Comparison of ENCODE assay signal across 10 cellular contexts in genomic region chr14:44657688-44658388, GRCh38.
DNase-seq lines count a peak whose midpoint lies in the region; ATAC-seq and TF ChIP-seq lines count a peak whose summit lies in the region.
"Had no signal": no experiment of that assay in that cellular context is flagged by ENCODE, and none has a peak within 500 bp of the region (broad histone marks: within the 10 kb centered on the region; RNA-seq: fewer than 3 reads in every experiment).

No MANE protein-coding gene starts in this region.

- 36% methylated on average over 3 of the region's 3 CpGs for WGBS in smooth muscle cell (ENCODE audit: low lambda C conversion rate)
- WGBS in stomach, 5 donors = 22 to 33% (median 29%) methylated on average over 3 of the region's 3 CpGs

- no peak overlapping the region for H3K9ac ChIP-seq in smooth muscle cell (ENCODE audit: low read depth)

- no peak overlapping the region for H2AFZ ChIP-seq in smooth muscle cell (ENCODE audit: low read depth)

- TF ChIP-seq CTCF in endothelial cell (IDR thresholded peaks at IDR 0.05; ENCODE audit: unreplicated experiment) = no peak
- TF ChIP-seq CTCF in smooth muscle cell (IDR thresholded peaks at IDR 0.05; ENCODE audit: borderline replicate concordance, insufficient read depth, poor library complexity, severe bottlenecking) = peak; percentile 57
- TF ChIP-seq CTCF in stomach (IDR thresholded peaks at IDR 0.05) = no peak

- intact Hi-C loops in stomach (cut with DNase I; ENCODE audit: low total_unique reads) = no loop called here

- no peaks in the 10 kb centered on the region for H3K9me3 ChIP-seq in smooth muscle cell (replicated peaks; ENCODE audit: low read depth)
- H3K9me3 ChIP-seq in stomach = no peaks in the 10 kb centered on the region
- H3K9me3 ChIP-seq: neutrophil had no signal

- H3K27ac Mint-ChIP-seq in endothelial cell (ENCODE audit: unreplicated experiment) = no peak overlapping the region
- H3K27ac Mint-ChIP-seq: B cell had no signal

- H3K4me3 ChIP-seq in smooth muscle cell (no peak overlapping the region), stomach (no peak overlapping the region)

- TF ChIP-seq POLR2A in stomach (IDR thresholded peaks at IDR 0.05) = no peak

- no peaks in the 10 kb centered on the region for H3K79me2 ChIP-seq in smooth muscle cell (ENCODE audit: low read depth)

- DNase-seq in NCI-H526 (lab: John Stamatoyannopoulos, UW) (peak; percentile 5 to 7), NCI-H526 treated with DMSO at 0.1 percent for 48 hours (lab: John Stamatoyannopoulos, UW) (no peak), NCI-H69 (lab: John Stamatoyannopoulos, UW) (peak; percentile 85), endothelial cell (ENCODE audit: low spot score) (peak; percentile 12), smooth muscle cell (lab: John Stamatoyannopoulos, UW; ENCODE audit: unreplicated experiment) (no peak), stomach (no peak)
- no peak for DNase-seq in stimulated activated CD4-positive, alpha-beta T cell treated with anti-CD3 and anti-CD28 coated beads, Interleukin-2, amount 100 ng/mL, for 48 hours

- H3K27ac ChIP-seq in smooth muscle cell (ENCODE audit: low read depth) (no peak overlapping the region), stomach (no peak overlapping the region)
- H3K27ac ChIP-seq: neutrophil had no signal

- H3K27me3 ChIP-seq in smooth muscle cell (ENCODE audit: low read depth) = no peaks in the 10 kb centered on the region
- H3K27me3 ChIP-seq in stomach = no peaks in the 10 kb centered on the region
- H3K27me3 ChIP-seq: neutrophil had no signal

- H3K4me1 ChIP-seq in smooth muscle cell (ENCODE audit: low read depth) (no peaks in the 10 kb centered on the region), stomach (no peaks in the 10 kb centered on the region)

- no peaks in the 10 kb centered on the region for H3K36me3 ChIP-seq in smooth muscle cell (ENCODE audit: low read depth)
- H3K36me3 ChIP-seq in stomach = no peaks in the 10 kb centered on the region
- H3K36me3 ChIP-seq: neutrophil had no signal

- H3F3A ChIP-seq in smooth muscle cell (ENCODE audit: low read depth) = peaks cover 5% of the 10 kb centered on the region

- no peaks in the 10 kb centered on the region for H4K20me1 ChIP-seq in smooth muscle cell (ENCODE audit: low read depth)

- H3K36me3 Mint-ChIP-seq in endothelial cell (ENCODE audit: low read depth, unreplicated experiment) = no peaks in the 10 kb centered on the region

- peak overlapping the region; percentile 10 for H3K4me2 ChIP-seq in smooth muscle cell

- no peaks in the 10 kb centered on the region for H3K4me1 Mint-ChIP-seq in endothelial cell (ENCODE audit: unreplicated experiment)

- ATAC-seq in HG03342 (IDR thresholded peaks at IDR 0.05; ENCODE audit: unreplicated experiment) = no peak

- H3K4me3 Mint-ChIP-seq in endothelial cell (ENCODE audit: unreplicated experiment) = no peak overlapping the region
- H3K4me3 Mint-ChIP-seq: B cell had no signal

- no peak for TF ChIP-seq EP300 in stomach (IDR thresholded peaks at IDR 0.05)

- no peaks in the 10 kb centered on the region for H3K9me3 Mint-ChIP-seq in endothelial cell (ENCODE audit: unreplicated experiment)

- no peaks in the 10 kb centered on the region for H3K27me3 Mint-ChIP-seq in endothelial cell (ENCODE audit: unreplicated experiment)
- H3K27me3 Mint-ChIP-seq: B cell had no signal

Comparison
In these comparisons a context has a peak if more than half of its experiments do, and no peak if none do; other contexts are left out.
1. DNase-seq: peak in NCI-H526 (2 of 2), NCI-H69 (single experiment) and endothelial cell (single experiment); none in NCI-H526 treated with DMSO at 0.1 percent for 48 hours (single experiment), smooth muscle cell (single experiment), stimulated activated CD4-positive, alpha-beta T cell treated with anti-CD3 and anti-CD28 coated beads, Interleukin-2, amount 100 ng/mL, for 48 hours (0 of 2) and stomach (single experiment).